Comparison of ENCODE assay signal across 15 cellular contexts in the genomic region with DNA sequence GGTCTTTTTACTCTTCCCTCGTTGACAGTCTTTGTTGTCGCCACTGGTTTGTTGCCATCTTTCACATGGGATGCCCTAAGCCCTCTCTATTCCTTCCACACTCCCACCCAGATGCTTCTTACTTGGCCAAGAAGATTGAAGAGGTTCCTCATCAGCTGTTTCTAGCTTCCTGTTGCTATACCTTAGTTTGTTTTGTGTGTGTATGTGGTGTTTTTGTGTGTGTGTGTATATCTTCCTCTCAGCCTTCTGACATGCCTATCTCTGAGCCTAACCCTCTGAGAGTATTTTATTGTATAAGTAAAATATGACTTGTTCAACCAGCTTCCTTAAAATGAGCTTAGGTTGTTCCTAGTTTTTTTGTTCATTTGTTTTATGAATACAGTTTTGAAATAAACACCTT. TPM values are rescaled to one million over a fixed set of nuclear protein-coding genes. Genes with fewer than 3 reads are reported as not detected.
A peak's percentile ranks its signal among the peaks of the same experiment; 100 is the strongest.
DNase-seq lines count a peak whose midpoint lies in the region; ATAC-seq, FAIRE-seq and TF ChIP-seq lines count a peak whose summit lies in the region.
"Had no signal": no experiment of that assay in that cellular context is flagged by ENCODE, and none has a peak within 500 bp of the region (broad histone marks: within the 10 kb centered on the region; RNA-seq: fewer than 3 reads in every experiment).

No MANE protein-coding gene starts in this region.

- FAIRE-seq in astrocyte (lab: Jason Lieb, UNC): peak; percentile 52
- no peak for FAIRE-seq in HepG2 (lab: Jason Lieb, UNC)
- no peak for FAIRE-seq in GM19239 (lab: Jason Lieb, UNC)
- FAIRE-seq: H1 had no signal

- intact Hi-C loops in HepG2 (cut with micrococcal nuclease; ENCODE audit: unreplicated experiment) (loop anchor here (1.0 kb wide), 2 partner anchors 7 to 52 kb away; no protein-coding TSS in a partner anchor), right cardiac atrium (cut with DNase I) (no loop called here)

- WGBS in HepG2 (ENCODE audit: low lambda C conversion rate): 92% methylated on average over 2 of the region's 2 CpGs
- WGBS in right cardiac atrium: 91% methylated on average over 2 of the region's 2 CpGs

- in situ Hi-C loops in HepG2 (cut with HindIII; ENCODE audit: extremely low pct_ligation_motif_present, low pct_unique_long_range_greater_than_20kb): no loop called here

- no peaks in the 10 kb centered on the region for H3K36me3 Mint-ChIP-seq in GM23338 (ENCODE audit: low read depth)
- H3K36me3 Mint-ChIP-seq in astrocyte (ENCODE audit: low read depth, unreplicated experiment): no peaks in the 10 kb centered on the region

- no peaks in the 10 kb centered on the region for H3K36me3 ChIP-seq in GM23338 (ENCODE audit: insufficient read depth)
- H3K36me3 ChIP-seq in astrocyte (ENCODE audit: insufficient read depth, low read length): no peaks in the 10 kb centered on the region
- peaks cover 0 to 3% of the 10 kb centered on the region in 2 experiments; a peak in 2 of 5 replicates for H3K36me3 ChIP-seq in HepG2 (replicated peaks in 1 of 2; ENCODE audit: control insufficient read depth in 1 of 2, insufficient read depth in 2 of 2, low read length in 2 of 2)
- no peaks in the 10 kb centered on the region for H3K36me3 ChIP-seq in osteoblast (ENCODE audit: insufficient read depth, low read length)

- peaks cover 14% of the 10 kb centered on the region; the same call in 2 of the 3 replicates for H3K4me1 Mint-ChIP-seq in GM23338
- peaks cover 2% of the 10 kb centered on the region for H3K4me1 Mint-ChIP-seq in astrocyte (ENCODE audit: low read depth, unreplicated experiment)
- H3K4me1 Mint-ChIP-seq: B cell had no signal

- no peaks in the 10 kb centered on the region for H3F3A ChIP-seq in GM23338 (replicated peaks; ENCODE audit: low read depth)

- H2AFZ ChIP-seq in GM23338 (no peak overlapping the region), astrocyte (ENCODE audit: low read depth, low read length) (no peak overlapping the region), HepG2 (ENCODE audit: low read length) (no peak overlapping the region), osteoblast (ENCODE audit: low read length) (no peak overlapping the region)

- TF ChIP-seq EP300 in HepG2 (IDR thresholded peaks at IDR 0.05; ENCODE audit: low read depth in 2 of 2, low read length in 2 of 2) (no peak), HepG2 (CRISPR knock-in tag; IDR thresholded peaks at IDR 0.05; ENCODE audit: borderline replicate concordance) (no peak)

- no peaks in the 10 kb centered on the region for H3K9me3 ChIP-seq in astrocyte (ENCODE audit: insufficient read depth, low read depth, low read length)
- H3K9me3 ChIP-seq in HepG2 (ENCODE audit: low read length): no peaks in the 10 kb centered on the region
- H3K9me3 ChIP-seq in osteoblast (ENCODE audit: low read depth, low read length): no peaks in the 10 kb centered on the region
- H3K9me3 ChIP-seq in right cardiac atrium (ENCODE audit: control insufficient read depth, low read length): no peaks in the 10 kb centered on the region

- CTCF ChIA-PET in HepG2 (lab: Yijun Ruan, JAX; ENCODE audit: low intra/inter-chr PET ratio, low total read pairs): no interaction called here

- H3K4me1 ChIP-seq in GM23338 (ENCODE audit: insufficient read depth) (peaks cover 7% of the 10 kb centered on the region; the same call in 1 of the 2 replicates), astrocyte (ENCODE audit: insufficient read depth, low read length) (no peaks in the 10 kb centered on the region), HepG2 (ENCODE audit: insufficient read depth, low read length) (peaks cover 93% of the 10 kb centered on the region), osteoblast (ENCODE audit: insufficient read depth, low read length) (no peaks in the 10 kb centered on the region), right cardiac atrium (ENCODE audit: control insufficient read depth, insufficient read depth, low read length) (no peaks in the 10 kb centered on the region)

- H3K27ac Mint-ChIP-seq in GM23338: 0 out of 2 replicates have a peak overlapping the region, but pooled peaks have one; percentile 4
- H3K27ac Mint-ChIP-seq in astrocyte (ENCODE audit: unreplicated experiment): no peak overlapping the region
- H3K27ac Mint-ChIP-seq: B cell; CD4-positive, alpha-beta T cell had no signal

- DNase-seq in GM23338 (ENCODE audit: low spot score): no peak
- no peak for DNase-seq in astrocyte (ENCODE audit: low read depth)
- DNase-seq in HepG2 (ENCODE audit: low spot score): no peak
- peak; percentile 15 for DNase-seq in osteoblast (ENCODE audit: insufficient read length, low spot score, missing footprints)
- DNase-seq in right cardiac atrium: no peak
- DNase-seq in GM19239 (ENCODE audit: insufficient read length, low spot score): no peak
- no peak for DNase-seq in SW 1271 (lab: John Stamatoyannopoulos, UW)
- DNase-seq: C1 segment of cervical spinal cord; Calu3; CD4-positive, alpha-beta T cell; DMS 273 treated with DMSO at 0.1 percent for 48 hours; HCEC 1CT had no signal

- H4K20me1 ChIP-seq in GM23338 (replicated peaks; ENCODE audit: insufficient read depth) (no peaks in the 10 kb centered on the region), astrocyte (ENCODE audit: insufficient read depth, low read length) (no peaks in the 10 kb centered on the region), HepG2 (ENCODE audit: insufficient read depth, low read length) (peaks cover 29% of the 10 kb centered on the region; the same call in 1 of the 2 replicates), osteoblast (ENCODE audit: insufficient read depth, low read length) (no peaks in the 10 kb centered on the region)

- BruUV-seq in HepG2 (replicated peaks; lab: Mats Ljungman, UMichigan): no TSS peak

- H3K4me3 Mint-ChIP-seq in GM23338 (no peak overlapping the region), astrocyte (ENCODE audit: unreplicated experiment) (no peak overlapping the region)
- H3K4me3 Mint-ChIP-seq: B cell; CD4-positive, alpha-beta T cell had no signal

- ATAC-seq in GM23338 (no peak), HepG2 (no peak), right cardiac atrium (no peak), GM18867 (IDR thresholded peaks at IDR 0.05; ENCODE audit: unreplicated experiment) (no peak)

- POLR2A ChIA-PET in HepG2 (lab: Yijun Ruan, JAX): interaction anchor here (0.7 to 2.7 kb wide), 19 partner anchors 10 to 216 kb away, joined by 3 to 41 read pairs (median 5); partner anchors contain the start of genes CCN2, ENPP1 and MED23

- TF ChIP-seq POLR2A in HepG2 (IDR thresholded peaks at IDR 0.05; ENCODE audit: insufficient read depth in 1 of 2, low read depth in 2 of 2, low read length in 2 of 2): no peak

- H3K9me3 Mint-ChIP-seq in GM23338: no peaks in the 10 kb centered on the region
- peaks cover 3% of the 10 kb centered on the region for H3K9me3 Mint-ChIP-seq in astrocyte (ENCODE audit: unreplicated experiment)
- H3K9me3 Mint-ChIP-seq: CD4-positive, alpha-beta T cell had no signal

- H3K27me3 ChIP-seq in GM23338 (ENCODE audit: insufficient read depth) (no peaks in the 10 kb centered on the region), astrocyte (ENCODE audit: insufficient read depth, low read length) (no peaks in the 10 kb centered on the region), HepG2 (ENCODE audit: control insufficient read depth in 1 of 2, insufficient read depth in 2 of 2, low read length in 2 of 2) (no peaks in the 10 kb centered on the region; a peak in 1 of 5 replicates), osteoblast (ENCODE audit: insufficient read depth, low read length) (no peaks in the 10 kb centered on the region), right cardiac atrium (ENCODE audit: control insufficient read depth, insufficient read depth) (no peaks in the 10 kb centered on the region)

- TF ChIP-seq CTCF in GM23338 (conservative IDR thresholded peaks at IDR 0.05; ENCODE audit: low read depth in 2 of 2) (no peak), astrocyte (IDR thresholded peaks at IDR 0.05; ENCODE audit: insufficient read depth, low read depth, low read length) (no peak), HepG2 (CRISPR knock-in tag; IDR thresholded peaks at IDR 0.05) (no peak), osteoblast (IDR thresholded peaks at IDR 0.05; ENCODE audit: extremely low read depth, low read depth, low read length) (no peak)

- H3K9ac ChIP-seq in astrocyte (ENCODE audit: low read length): no peak overlapping the region
- H3K9ac ChIP-seq in HepG2 (ENCODE audit: insufficient read depth, low read depth, low read length): peak overlapping the region; percentile 76; the same call in 1 of the 2 replicates

- no peak overlapping the region for H3K4me2 ChIP-seq in GM23338
- H3K4me2 ChIP-seq in astrocyte (ENCODE audit: low read length): no peak overlapping the region
- peak overlapping the region; percentile 97 for H3K4me2 ChIP-seq in HepG2 (ENCODE audit: low read depth, low read length)
- H3K4me2 ChIP-seq in osteoblast (ENCODE audit: insufficient read depth, low read length): no peak overlapping the region

- H3K27me3 Mint-ChIP-seq in GM23338 (ENCODE audit: insufficient read depth, low read depth, poor library complexity) (peaks cover 2% of the 10 kb centered on the region), astrocyte (ENCODE audit: low read depth, unreplicated experiment) (no peaks in the 10 kb centered on the region)

- H3K4me3 ChIP-seq in GM23338 (no peak overlapping the region), astrocyte (ENCODE audit: insufficient read depth, low read depth, low read length) (no peak overlapping the region), HepG2 (replicated peaks in 1 of 3; ENCODE audit: insufficient read depth in 1 of 3, low read depth in 2 of 3, low read length in 3 of 3) (peak overlapping the region in 2 of 3 experiments; percentile 74 to 80; a peak in 2 of 6 replicates), osteoblast (ENCODE audit: insufficient read depth, low read length) (no peak overlapping the region), right cardiac atrium (ENCODE audit: low read length) (no peak overlapping the region)

- H3K27ac ChIP-seq in GM23338 (ENCODE audit: low read depth) (no peak overlapping the region), astrocyte (ENCODE audit: low read depth, low read length) (no peak overlapping the region), HepG2 (ENCODE audit: extremely low read length, insufficient read depth, low read length) (peak overlapping the region; percentile 66), osteoblast (ENCODE audit: low read depth, low read length) (no peak overlapping the region), right cardiac atrium (ENCODE audit: low read length) (no peak overlapping the region)

- H3K79me2 ChIP-seq in GM23338 (replicated peaks; ENCODE audit: insufficient read depth) (peaks cover 7% of the 10 kb centered on the region; the same call in 1 of the 2 replicates), astrocyte (ENCODE audit: insufficient read depth, low read length) (no peaks in the 10 kb centered on the region), HepG2 (ENCODE audit: insufficient read depth, low read length) (peaks cover 83% of the 10 kb centered on the region), osteoblast (ENCODE audit: insufficient read depth, low read length) (peaks cover 28% of the 10 kb centered on the region)

- H3K9me2 ChIP-seq in GM23338 (ENCODE audit: insufficient read depth): no peaks in the 10 kb centered on the region; the same call in 1 of the 2 replicates

- TF ChIP-seq RAD21 in HepG2 (CRISPR knock-in tag; IDR thresholded peaks at IDR 0.05): no peak

RNA-seq across cellular contexts. Expression of gene ENPP1, which starts 35.9 kb away (rescaled TPM):
- total RNA-seq in GM23338 (2014; rRNA removed; shearing (Covaris generic)): 42.6 and 46.9 TPM in 2 replicates
- polyA plus RNA-seq in GM23338 (2016; fragmentation: Nextera tagmentation; extraction: Ambion mirVana) (14.5 and 17.3 TPM in 2 replicates), HepG2 (2011; rRNA removed) (108 and 160 TPM in 2 replicates), right cardiac atrium (1.2 TPM)
- total RNA-seq in astrocyte (7.1 and 8.9 TPM in 2 replicates), HepG2 (2016; rRNA removed; fragmentation: Illumina TruSeq; extraction: Trizol) (45.8 and 56.5 TPM in 2 replicates), osteoblast (16.3 and 20.3 TPM in 2 replicates), right cardiac atrium (1 to 10 TPM; 2.6 to 4.5 (median 3.1) TPM)
- total RNA-seq in HepG2 (2016; cell fraction: cytosol; rRNA removed; fragmentation: Illumina TruSeq; extraction: Trizol; ENCODE audit: low read depth): 10.1 and 11.5 TPM in 2 replicates
- total RNA-seq in HepG2 (2016; cell fraction: insoluble cytoplasmic fraction; rRNA removed; fragmentation: Illumina TruSeq; extraction: Trizol): 42.4 and 56.4 TPM in 2 replicates
- 25.5 and 30.0 TPM in 2 replicates for total RNA-seq in HepG2 (2016; cell fraction: membrane; rRNA removed; fragmentation: Illumina TruSeq; extraction: Trizol)
- total RNA-seq in HepG2 (2016; cell fraction: nucleus; rRNA removed; fragmentation: Illumina TruSeq; extraction: Trizol): 64.8 and 75.0 TPM in 2 replicates
- polyA plus RNA-seq in HepG2 (2011; cell fraction: cytosol; rRNA removed): 44.8 and 69.4 TPM in 2 replicates
- polyA plus RNA-seq in HepG2 (2011; cell fraction: nucleus; rRNA removed): 68.4 and 74.0 TPM in 2 replicates
- 78.0 and 114 TPM in 2 replicates for polyA plus RNA-seq in HepG2 (2012)
- polyA plus RNA-seq in HepG2 (2016; cell fraction: cytosol; fragmentation: Illumina TruSeq; extraction: Trizol; ENCODE audit: low read depth): 4.9 and 5.0 TPM in 2 replicates
- polyA plus RNA-seq in HepG2 (2016; cell fraction: insoluble cytoplasmic fraction; fragmentation: Illumina TruSeq; extraction: Trizol; ENCODE audit: low read depth): 31.1 and 31.2 TPM in 2 replicates
- 16.0 and 17.5 TPM in 2 replicates for polyA plus RNA-seq in HepG2 (2016; cell fraction: membrane; fragmentation: Illumina TruSeq; extraction: Trizol; ENCODE audit: low read depth)
- polyA plus RNA-seq in HepG2 (2016; cell fraction: nucleus; fragmentation: Illumina TruSeq; extraction: Trizol; ENCODE audit: insufficient read depth, low read depth): 60.5 and 63.3 TPM in 2 replicates
- 0.54 and 87.5 TPM in 2 replicates for polyA minus RNA-seq in HepG2 (2011; rRNA and poly(A)+ RNA removed; ENCODE audit: low replicate concordance)
- polyA minus RNA-seq in HepG2 (2011; cell fraction: cytosol; rRNA and poly(A)+ RNA removed): 133 and 175 TPM in 2 replicates
- 269 and 305 TPM in 2 replicates for polyA minus RNA-seq in HepG2 (2011; cell fraction: nucleus; rRNA and poly(A)+ RNA removed)

Comparison
In these comparisons a context has a peak if more than half of its experiments do, and no peak if none do; other contexts are left out.
1. H3K4me3 ChIP-seq: peak in HepG2 (2 of 3); none in GM23338 (single experiment), astrocyte (single experiment), osteoblast (single experiment) and right cardiac atrium (single experiment).